10 cellular contexts compared by ENCODE assay signal in genomic region chr2:118841828-118842461, GRCh38. TPM values are rescaled to one million over a fixed set of nuclear protein-coding genes. Genes with fewer than 3 reads are reported as not detected.
A peak's percentile ranks its signal among the peaks of the same experiment; 100 is the strongest.
DNase-seq lines count a peak whose midpoint lies in the region; ATAC-seq, FAIRE-seq and TF ChIP-seq lines count a peak whose summit lies in the region.
"Had no signal": no experiment of that assay in that cellular context is flagged by ENCODE, and none has a peak within 500 bp of the region (broad histone marks: within the 10 kb centered on the region; RNA-seq: fewer than 3 reads in every experiment).

No MANE protein-coding gene starts in this region.

- no peaks in the 10 kb centered on the region for H4K20me1 ChIP-seq in SK-N-SH (ENCODE audit: insufficient read depth)

- no peaks in the 10 kb centered on the region; a peak in 1 of 4 replicates for H3K4me1 ChIP-seq in SK-N-SH (ENCODE audit: control insufficient read depth in 1 of 2, insufficient read depth in 2 of 2, low read depth in 1 of 2, low read length in 1 of 2)
- peaks cover 15% of the 10 kb centered on the region; the same call in 1 of the 2 replicates for H3K4me1 ChIP-seq in iPS-20b (ENCODE audit: insufficient read depth, low read length)
- H3K4me1 ChIP-seq in skeletal muscle satellite cell (ENCODE audit: control insufficient read depth, insufficient read depth, low read length): peaks cover 31% of the 10 kb centered on the region
- H3K4me1 ChIP-seq: A549 had no signal

- no peaks in the 10 kb centered on the region for H3K9me2 ChIP-seq in SK-N-SH

- no peak for TF ChIP-seq CTCF in SK-N-SH (IDR thresholded peaks at IDR 0.05)
- no peak for TF ChIP-seq CTCF in D721Med (IDR thresholded peaks at IDR 0.05; ENCODE audit: insufficient read depth, missing control alignments)

- H3K4me3 Mint-ChIP-seq in activated CD8-positive, alpha-beta T cell treated with anti-CD3 and anti-CD28 coated beads, Interleukin-2, amount 10 ng/mL, durations not matched to agents 7 days and 5 days: peak overlapping the region; percentile 58

- H3K27ac ChIP-seq in SK-N-SH (ENCODE audit: low read depth in 2 of 2, low read length in 1 of 2) (no peak overlapping the region), iPS-20b (ENCODE audit: low read length) (no peak overlapping the region)
- H3K27ac ChIP-seq: A549, tibial artery had no signal

- no peaks in the 10 kb centered on the region for H3K9me3 Mint-ChIP-seq in activated CD8-positive, alpha-beta T cell treated with anti-CD3 and anti-CD28 coated beads, Interleukin-2, amount 10 ng/mL, durations not matched to agents 7 days and 5 days (ENCODE audit: insufficient read depth)

- TF ChIP-seq RAD21 in SK-N-SH (IDR thresholded peaks at IDR 0.05; ENCODE audit: low read length): no peak

- DNase-seq in SK-N-SH (peak; percentile 48), NCI-H774 (lab: John Stamatoyannopoulos, UW) (no peak), D721Med (ENCODE audit: insufficient read length, low spot score) (no peak)
- no peak for DNase-seq in activated CD8-positive, alpha-beta T cell treated with anti-CD3 and anti-CD28 coated beads, Interleukin-2, amount 10 ng/mL, durations not matched to agents 7 days and 5 days
- DNase-seq: tibial artery had no signal

- H3K27ac Mint-ChIP-seq in activated CD8-positive, alpha-beta T cell treated with anti-CD3 and anti-CD28 coated beads, Interleukin-2, amount 10 ng/mL, durations not matched to agents 7 days and 5 days: no peak overlapping the region

- H3K4me2 ChIP-seq in SK-N-SH (0 out of 2 replicates have a peak overlapping the region, but pooled peaks have one; percentile 1), skeletal muscle satellite cell (ENCODE audit: low read length) (peak overlapping the region; percentile 99)
- H3K4me2 ChIP-seq: A549 had no signal

- TF ChIP-seq EP300 in SK-N-SH (IDR thresholded peaks at IDR 0.05; ENCODE audit: borderline replicate concordance in 1 of 2, low read depth in 1 of 2, low read length in 1 of 2): no peak

- H3K27me3 Mint-ChIP-seq in activated CD8-positive, alpha-beta T cell treated with anti-CD3 and anti-CD28 coated beads, Interleukin-2, amount 10 ng/mL, durations not matched to agents 7 days and 5 days (ENCODE audit: low read depth): peaks cover 80% of the 10 kb centered on the region

- no peaks in the 10 kb centered on the region for H3F3A ChIP-seq in SK-N-SH (replicated peaks; ENCODE audit: insufficient read depth)

- ATAC-seq in SK-N-SH treated with all-trans-retinoic acid at 6 μM for 48 hours (no peak; the same call in 2 of the 3 replicates), HG02884 (IDR thresholded peaks at IDR 0.05; ENCODE audit: unreplicated experiment) (no peak)
- no peak for ATAC-seq in activated CD8-positive, alpha-beta T cell treated with anti-CD3 and anti-CD28 coated beads, Interleukin-2, amount 10 ng/mL, durations not matched to agents 7 days and 5 days
- ATAC-seq: A549 had no signal

- H3K9ac ChIP-seq in SK-N-SH (no peak overlapping the region), iPS-20b (ENCODE audit: low read depth, low read length) (no peak overlapping the region), skeletal muscle satellite cell (ENCODE audit: low read depth, low read length) (peak overlapping the region; percentile 96)

- H3K36me3 Mint-ChIP-seq in activated CD8-positive, alpha-beta T cell treated with anti-CD3 and anti-CD28 coated beads, Interleukin-2, amount 10 ng/mL, durations not matched to agents 7 days and 5 days (ENCODE audit: low read depth): peaks cover 7% of the 10 kb centered on the region

- H3K79me2 ChIP-seq in SK-N-SH (ENCODE audit: insufficient read depth): no peaks in the 10 kb centered on the region

- H3K4me3 ChIP-seq in SK-N-SH (ENCODE audit: low read depth in 2 of 2, low read length in 1 of 2) (no peak overlapping the region), iPS-20b (ENCODE audit: low read length) (peak overlapping the region; percentile 19; the same call in 1 of the 2 replicates), skeletal muscle satellite cell (ENCODE audit: low read length) (peak overlapping the region; percentile 88)
- H3K4me3 ChIP-seq: A549 had no signal

- 21% methylated on average over 33 of the region's 47 CpGs for WGBS in SK-N-SH (ENCODE audit: low lambda C conversion rate)

- H3K9me3 ChIP-seq in SK-N-SH: no peaks in the 10 kb centered on the region
- no peaks in the 10 kb centered on the region; the same call in 1 of the 2 replicates for H3K9me3 ChIP-seq in iPS-20b (ENCODE audit: insufficient read depth, low read depth, low read length)
- H3K9me3 ChIP-seq in skeletal muscle satellite cell (replicated peaks; ENCODE audit: low read length): no peaks in the 10 kb centered on the region
- H3K9me3 ChIP-seq: A549, tibial artery had no signal

- no peaks in the 10 kb centered on the region for H3K36me3 ChIP-seq in SK-N-SH (replicated peaks in 1 of 2; ENCODE audit: control insufficient read depth in 1 of 2, insufficient read depth in 2 of 2, low read length in 1 of 2)
- H3K36me3 ChIP-seq in iPS-20b (ENCODE audit: insufficient read depth, low read depth, low read length): no peaks in the 10 kb centered on the region
- peaks cover 18% of the 10 kb centered on the region for H3K36me3 ChIP-seq in skeletal muscle satellite cell (ENCODE audit: insufficient read depth, low read length)
- H3K36me3 ChIP-seq: tibial artery had no signal

- no peak overlapping the region for H2AFZ ChIP-seq in SK-N-SH (ENCODE audit: low read depth)

- H3K27me3 ChIP-seq in SK-N-SH (ENCODE audit: insufficient read depth) (peaks cover 90% of the 10 kb centered on the region), iPS-20b (ENCODE audit: insufficient read depth, low read length) (peaks cover 100% of the 10 kb centered on the region), skeletal muscle satellite cell (ENCODE audit: control insufficient read depth, insufficient read depth, low read length) (no peaks in the 10 kb centered on the region)

- CTCF ChIA-PET in SK-N-SH (lab: Yijun Ruan, JAX): interaction anchor here (1.6 kb wide), 1 partner anchor 13 kb away, joined by 5 read pairs; no protein-coding TSS in a partner anchor
- CTCF ChIA-PET in activated CD8-positive, alpha-beta T cell treated with anti-CD3 and anti-CD28 coated beads, Interleukin-2, amount 10 ng/mL, durations not matched to agents 7 days and 5 days (lab: Charles Lee): no interaction called here

- peaks cover 6% of the 10 kb centered on the region for H3K4me1 Mint-ChIP-seq in activated CD8-positive, alpha-beta T cell treated with anti-CD3 and anti-CD28 coated beads, Interleukin-2, amount 10 ng/mL, durations not matched to agents 7 days and 5 days (ENCODE audit: low read depth)

- FAIRE-seq in D721Med (lab: Jason Lieb, UNC): no peak
- FAIRE-seq: A549 had no signal

- POLR2A ChIA-PET in SK-N-SH (lab: Yijun Ruan, JAX): no interaction called here
- POLR2A ChIA-PET in activated CD8-positive, alpha-beta T cell treated with anti-CD3 and anti-CD28 coated beads, Interleukin-2, amount 10 ng/mL, durations not matched to agents 7 days and 5 days (lab: Charles Lee): no interaction called here

TF ChIP-seq in SK-N-SH, 30 proteins besides CTCF, POLR2A, EP300 and RAD21:
- TF ChIP-seq TAF1 (IDR thresholded peaks at IDR 0.05; ENCODE audit: borderline replicate concordance, low read depth, low read length) (no peak), EZH2phosphoT487 (IDR thresholded peaks at IDR 0.05; ENCODE audit: borderline replicate concordance, low read depth) (peak; percentile 79; the same call in 1 of the 2 replicates)

TF ChIP-seq in SK-N-SH treated with all-trans-retinoic acid at 6 μM for 48 hours, 23 proteins besides CTCF, POLR2A, EP300 and RAD21:
- TF ChIP-seq CSRNP3 (CRISPR knock-in tag; IDR thresholded peaks at IDR 0.05): no peak
- no peak for TF ChIP-seq ZFP3 (CRISPR knock-in tag; IDR thresholded peaks at IDR 0.05)
- no peak for TF ChIP-seq CSDC2 (CRISPR knock-in tag; IDR thresholded peaks at IDR 0.05)
- no peak for TF ChIP-seq RARB (CRISPR knock-in tag; IDR thresholded peaks at IDR 0.05)

RNA-seq across cellular contexts. Expression of gene EN1, which starts 5.5 kb away (rescaled TPM):
- polyA plus RNA-seq in SK-N-SH (2012; rRNA removed): not detected in 2 replicates
- polyA plus RNA-seq in SK-N-SH (2012; cell fraction: cytosol; rRNA removed): not detected in 2 replicates
- not detected in 2 replicates for polyA plus RNA-seq in SK-N-SH (2012; cell fraction: nucleus; rRNA removed)
- not detected for total RNA-seq in activated CD8-positive, alpha-beta T cell treated with anti-CD3 and anti-CD28 coated beads, Interleukin-2, amount 10 ng/mL, durations not matched to agents 7 days and 5 days
- 3.8 and 6.3 TPM in 2 replicates for total RNA-seq in skeletal muscle satellite cell (2012; rRNA removed)

Comparison
In these comparisons a context has a peak if more than half of its experiments do, and no peak if none do; other contexts are left out.
1. H3K4me3 ChIP-seq: peak in iPS-20b (single experiment) and skeletal muscle satellite cell (single experiment); none in SK-N-SH (0 of 2).